8 cellular contexts compared by ENCODE assay signal in the genomic region with DNA sequence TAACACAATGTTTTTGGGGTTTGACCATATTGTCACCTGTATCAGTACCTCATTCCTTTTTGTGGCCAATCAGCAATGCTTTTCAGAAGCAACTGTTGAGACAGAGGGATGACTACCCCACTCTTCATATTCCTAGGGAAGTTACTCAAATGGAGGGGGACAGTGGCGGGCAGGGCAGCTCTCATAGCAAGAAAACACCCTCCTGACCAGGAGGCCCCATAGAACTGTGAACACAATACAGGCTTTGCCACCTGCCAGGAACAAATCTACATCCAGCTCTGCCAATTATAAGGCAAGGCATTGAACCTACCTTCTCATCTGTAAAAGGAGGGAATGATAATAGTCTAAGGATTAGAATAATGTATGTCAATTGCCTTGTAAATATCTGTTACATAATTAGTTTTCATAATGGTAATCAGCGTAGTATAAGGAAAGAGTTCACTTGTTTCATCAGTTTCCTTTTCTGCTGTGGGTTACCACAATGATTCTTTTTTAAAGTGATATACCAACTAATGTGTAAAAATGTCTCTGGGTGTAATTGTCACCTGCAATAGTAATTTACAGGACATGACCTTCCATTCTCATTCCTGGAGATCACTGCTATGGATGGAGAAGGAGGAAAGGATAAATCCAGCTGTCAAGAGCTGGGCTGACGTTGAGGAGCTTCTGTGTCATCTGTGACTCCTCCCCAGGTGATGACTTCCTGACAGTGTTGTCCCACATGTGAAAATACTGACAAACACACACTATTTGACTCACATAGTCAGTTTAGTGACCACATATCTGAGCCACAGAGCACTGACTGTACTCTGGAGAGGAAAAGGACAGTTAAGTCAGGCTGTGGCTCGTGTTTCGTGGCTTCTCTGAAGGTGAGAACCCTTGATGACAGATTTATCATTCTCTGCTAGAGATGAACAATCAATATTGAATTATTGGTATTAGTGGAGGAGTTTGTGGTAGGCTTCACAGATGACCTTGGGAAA. TPM values are rescaled to one million over a fixed set of nuclear protein-coding genes. Genes with fewer than 3 reads are reported as not detected.
A peak's percentile ranks its signal among the peaks of the same experiment; 100 is the strongest.
DNase-seq lines count a peak whose midpoint lies in the region; ATAC-seq and TF ChIP-seq lines count a peak whose summit lies in the region.

No MANE protein-coding gene starts in this region.

- no peak for TF ChIP-seq CTCF in HFFc6 (IDR thresholded peaks at IDR 0.05)

- H3K9me3 Mint-ChIP-seq in activated CD4-positive, alpha-beta T cell treated with anti-CD3 and anti-CD28 coated beads, Interleukin-2, amount 10 ng/mL, durations not matched to agents 7 days and 5 days = no peaks in the 10 kb centered on the region
- no peaks in the 10 kb centered on the region for H3K9me3 Mint-ChIP-seq in memory B cell
- no peaks in the 10 kb centered on the region for H3K9me3 Mint-ChIP-seq in HFFc6

- H3K4me1 Mint-ChIP-seq in activated CD4-positive, alpha-beta T cell treated with anti-CD3 and anti-CD28 coated beads, Interleukin-2, amount 10 ng/mL, durations not matched to agents 7 days and 5 days = peaks cover 37% of the 10 kb centered on the region
- peaks cover 23% of the 10 kb centered on the region for H3K4me1 Mint-ChIP-seq in memory B cell
- peaks cover 27% of the 10 kb centered on the region for H3K4me1 Mint-ChIP-seq in HFFc6 (ENCODE audit: low read depth)

- peak overlapping the region; percentile 96 for H3K27ac Mint-ChIP-seq in activated CD4-positive, alpha-beta T cell treated with anti-CD3 and anti-CD28 coated beads, Interleukin-2, amount 10 ng/mL, durations not matched to agents 7 days and 5 days
- H3K27ac Mint-ChIP-seq in memory B cell = peak overlapping the region; percentile 73
- no peak overlapping the region for H3K27ac Mint-ChIP-seq in HFFc6

- CTCF ChIA-PET in activated CD4-positive, alpha-beta T cell treated with anti-CD3 and anti-CD28 coated beads, Interleukin-2, amount 10 ng/mL, durations not matched to agents 7 days and 5 days (lab: Charles Lee) = interaction anchor here (0.5 to 1.1 kb wide), 6 partner anchors 16 to 56 kb away, joined by 3 to 6 read pairs (median 4); partner anchors contain the start of gene MALT1

- ATAC-seq in GM19035 (IDR thresholded peaks at IDR 0.05; ENCODE audit: unreplicated experiment) (peak; percentile 94), HG03025 (IDR thresholded peaks at IDR 0.05; ENCODE audit: low FRiP score, unreplicated experiment) (peak; percentile 59), memory B cell (ENCODE audit: low read depth) (peak; percentile 53)

- peak overlapping the region; percentile 16 for H3K4me3 Mint-ChIP-seq in activated CD4-positive, alpha-beta T cell treated with anti-CD3 and anti-CD28 coated beads, Interleukin-2, amount 10 ng/mL, durations not matched to agents 7 days and 5 days
- peak overlapping the region; percentile 47 for H3K4me3 Mint-ChIP-seq in memory B cell
- H3K4me3 Mint-ChIP-seq in HFFc6 = no peak overlapping the region

- peaks cover 3% of the 10 kb centered on the region for H3K36me3 Mint-ChIP-seq in activated CD4-positive, alpha-beta T cell treated with anti-CD3 and anti-CD28 coated beads, Interleukin-2, amount 10 ng/mL, durations not matched to agents 7 days and 5 days (ENCODE audit: low read depth)
- H3K36me3 Mint-ChIP-seq in memory B cell (no peaks in the 10 kb centered on the region), HFFc6 (ENCODE audit: low read depth) (no peaks in the 10 kb centered on the region)

- peaks cover 18% of the 10 kb centered on the region for H3K27me3 Mint-ChIP-seq in activated CD4-positive, alpha-beta T cell treated with anti-CD3 and anti-CD28 coated beads, Interleukin-2, amount 10 ng/mL, durations not matched to agents 7 days and 5 days
- H3K27me3 Mint-ChIP-seq in memory B cell = no peaks in the 10 kb centered on the region
- peaks cover 4% of the 10 kb centered on the region; the same call in 1 of the 2 replicates for H3K27me3 Mint-ChIP-seq in HFFc6 (ENCODE audit: insufficient read depth)

- peak; percentile 78 for DNase-seq in activated CD4-positive, alpha-beta T cell treated with anti-CD3 and anti-CD28 coated beads, Interleukin-2, amount 10 ng/mL, durations not matched to agents 7 days and 5 days
- no peak for DNase-seq in memory B cell (ENCODE audit: low spot score in 2 of 2)
- no peak for DNase-seq in NCI-H2171 treated with DMSO at 0.1 percent for 48 hours (lab: John Stamatoyannopoulos, UW)
- no peak for DNase-seq in cerebellum (ENCODE audit: low spot score)
- DNase-seq in HFFc6 = no peak
- no peak for DNase-seq in DMS153 treated with DMSO at 0.1 percent for 48 hours (lab: John Stamatoyannopoulos, UW; ENCODE audit: unreplicated experiment)

- POLR2A ChIA-PET in activated CD4-positive, alpha-beta T cell treated with anti-CD3 and anti-CD28 coated beads, Interleukin-2, amount 10 ng/mL, durations not matched to agents 7 days and 5 days (lab: Charles Lee) = interaction anchor here (1.4 kb wide), 1 partner anchor 56 kb away, joined by 3 read pairs; the partner anchor contains the start of gene MALT1

RNA-seq across cellular contexts. Expression of gene ALPK2, which starts 13.4 kb away (rescaled TPM):
- not detected for total RNA-seq in activated CD4-positive, alpha-beta T cell treated with anti-CD3 and anti-CD28 coated beads, Interleukin-2, amount 10 ng/mL, durations not matched to agents 7 days and 5 days
- total RNA-seq in cerebellum = 0.45 TPM
- total RNA-seq in HFFc6 (2021; fragmentation: NEBNext Ultra II Directional; extraction: Animal tissue kit (Norgen Biotek cat#: 25700)) = 10 to 100 TPM; 31.6 to 36.0 (median 35.1) TPM

RNA-seq across cellular contexts. Expression of gene MALT1, which starts 55.8 kb away (rescaled TPM):
- total RNA-seq in activated CD4-positive, alpha-beta T cell treated with anti-CD3 and anti-CD28 coated beads, Interleukin-2, amount 10 ng/mL, durations not matched to agents 7 days and 5 days = 10 to 100 TPM; 52.1 to 57.0 TPM
- 31.1 TPM for total RNA-seq in cerebellum
- 10 to 100 TPM; 19.9 to 25.6 (median 22.4) TPM for total RNA-seq in HFFc6 (2021; fragmentation: NEBNext Ultra II Directional; extraction: Animal tissue kit (Norgen Biotek cat#: 25700))

Comparison
In these comparisons a context has a peak if more than half of its experiments do, and no peak if none do; other contexts are left out.
1. RNA of gene ALPK2, which starts 13.4 kb away (total RNA-seq): 31.6 to 36.0 TPM in HFFc6; 0.45 TPM in cerebellum (single experiment) and not detected in activated CD4-positive, alpha-beta T cell treated with anti-CD3 and anti-CD28 coated beads, Interleukin-2, amount 10 ng/mL, durations not matched to agents 7 days and 5 days; every median in the first group is over 10 times any median in the second.
2. Peak in every context shown above with its lines, with median percentiles within 50 percentile points of each other: ATAC-seq.